1 cellular context compared by ENCODE assay signal in the genomic region with DNA sequence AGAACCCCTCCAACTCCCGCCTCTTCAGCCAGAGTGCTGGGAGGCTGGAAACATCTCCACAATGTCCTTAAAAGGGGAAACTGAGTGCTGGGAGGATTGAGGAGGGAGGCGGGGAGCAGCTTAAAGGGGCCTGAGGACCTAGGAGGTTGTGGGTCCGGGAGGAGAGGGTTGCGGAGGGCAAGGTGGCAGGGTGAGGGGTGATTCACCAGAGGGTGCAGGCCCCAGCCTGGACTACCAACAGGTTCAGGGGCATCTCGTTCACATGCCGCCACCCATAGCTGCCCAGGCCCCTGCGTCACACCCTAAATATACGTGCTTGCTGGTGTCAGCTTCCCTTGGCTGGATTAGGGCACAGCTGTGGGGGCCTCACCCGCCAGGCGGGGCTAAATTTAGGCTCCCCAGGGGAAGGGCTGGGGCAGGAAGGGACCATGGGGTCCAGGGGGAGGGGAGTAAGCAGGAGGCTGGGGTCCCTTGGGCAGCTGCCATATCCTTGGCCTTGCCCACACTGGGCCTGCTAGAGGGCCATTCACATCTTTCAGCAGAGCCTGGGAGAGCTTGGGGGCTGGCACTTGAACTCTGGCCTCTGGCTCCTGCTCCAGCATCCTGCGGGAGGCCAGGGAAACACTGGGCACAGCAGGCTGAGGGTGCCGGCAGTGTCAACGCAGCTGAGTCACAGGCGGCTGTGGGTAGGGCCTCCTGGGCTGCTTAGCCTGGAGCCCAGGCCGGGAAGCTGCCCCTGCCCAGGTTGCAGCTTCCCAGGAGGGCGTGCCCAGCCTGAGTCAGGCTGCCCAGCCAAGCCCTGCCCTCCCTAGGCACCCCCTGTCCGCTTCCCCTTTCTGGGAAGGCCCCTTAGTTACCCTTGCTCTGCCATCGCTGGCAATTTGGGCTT.
TF ChIP-seq lines count a peak whose summit lies in the region.

No MANE protein-coding gene starts in this region.

TF ChIP-seq in HEK293, 187 proteins besides CTCF, POLR2A, EP300 and RAD21 (continued from another document):
- TF ChIP-seq, protein P1, sequence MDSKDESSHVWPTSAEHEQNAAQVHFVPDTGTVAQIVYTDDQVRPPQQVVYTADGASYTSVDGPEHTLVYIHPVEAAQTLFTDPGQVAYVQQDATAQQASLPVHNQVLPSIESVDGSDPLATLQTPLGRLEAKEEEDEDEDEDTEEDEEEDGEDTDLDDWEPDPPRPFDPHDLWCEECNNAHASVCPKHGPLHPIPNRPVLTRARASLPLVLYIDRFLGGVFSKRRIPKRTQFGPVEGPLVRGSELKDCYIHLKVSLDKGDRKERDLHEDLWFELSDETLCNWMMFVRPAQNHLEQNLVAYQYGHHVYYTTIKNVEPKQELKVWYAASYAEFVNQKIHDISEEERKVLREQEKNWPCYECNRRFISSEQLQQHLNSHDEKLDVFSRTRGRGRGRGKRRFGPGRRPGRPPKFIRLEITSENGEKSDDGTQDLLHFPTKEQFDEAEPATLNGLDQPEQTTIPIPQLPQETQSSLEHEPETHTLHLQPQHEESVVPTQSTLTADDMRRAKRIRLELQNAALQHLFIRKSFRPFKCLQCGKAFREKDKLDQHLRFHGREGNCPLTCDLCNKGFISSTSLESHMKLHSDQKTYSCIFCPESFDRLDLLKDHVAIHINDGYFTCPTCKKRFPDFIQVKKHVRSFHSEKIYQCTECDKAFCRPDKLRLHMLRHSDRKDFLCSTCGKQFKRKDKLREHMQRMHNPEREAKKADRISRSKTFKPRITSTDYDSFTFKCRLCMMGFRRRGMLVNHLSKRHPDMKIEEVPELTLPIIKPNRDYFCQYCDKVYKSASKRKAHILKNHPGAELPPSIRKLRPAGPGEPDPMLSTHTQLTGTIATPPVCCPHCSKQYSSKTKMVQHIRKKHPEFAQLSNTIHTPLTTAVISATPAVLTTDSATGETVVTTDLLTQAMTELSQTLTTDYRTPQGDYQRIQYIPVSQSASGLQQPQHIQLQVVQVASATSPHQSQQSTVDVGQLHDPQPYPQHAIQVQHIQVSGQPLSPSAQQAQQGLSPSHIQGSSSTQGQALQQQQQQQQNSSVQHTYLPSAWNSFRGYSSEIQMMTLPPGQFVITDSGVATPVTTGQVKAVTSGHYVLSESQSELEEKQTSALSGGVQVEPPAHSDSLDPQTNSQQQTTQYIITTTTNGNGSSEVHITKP (tag by site-specific recombination; IDR thresholded peaks at IDR 0.05) = peak; percentile 65
- peak; percentile 77 for TF ChIP-seq GLIS1 (tag by site-specific recombination; IDR thresholded peaks at IDR 0.05)
